Comparison of ENCODE assay signal across 8 cellular contexts in genomic region chr17:42578282-42578869, GRCh38.
DNase-seq lines count a peak whose midpoint lies in the region; ATAC-seq and TF ChIP-seq lines count a peak whose summit lies in the region.

No MANE protein-coding gene starts in this region.

- CTCF ChIA-PET in AG04449 (lab: Yijun Ruan, JAX): interaction anchor here (0.5 to 6.2 kb wide), 53 partner anchors 9 to 420 kb away, joined by 3 to 120 read pairs (median 5); partner anchors contain the start of genes BECN1, CCR10, CNTNAP1 and MLX

- POLR2A ChIA-PET in AG04449 (lab: Yijun Ruan, JAX): interaction anchor here (0.5 to 2.9 kb wide), 14 partner anchors 11 to 372 kb away, joined by 3 to 20 read pairs (median 5); partner anchors contain the start of genes CAVIN1, MLX, PLEKHH3 and RETREG3

- peak overlapping the region; percentile 80 to 91 for H3K27ac ChIP-seq in coronary artery

- peak overlapping the region; percentile 91 for H3K4me3 ChIP-seq in AG04449 (ENCODE audit: low read depth, low read length)
- peak overlapping the region; percentile 77 for H3K4me3 ChIP-seq in coronary artery

- ATAC-seq in GM18873 (IDR thresholded peaks at IDR 0.05; ENCODE audit: low FRiP score, unreplicated experiment): peak; percentile 51
- peak; percentile 59 for ATAC-seq in HG03354 (IDR thresholded peaks at IDR 0.05; ENCODE audit: poor library complexity, severe bottlenecking, unreplicated experiment)

- TF ChIP-seq CTCF in AG04449 (IDR thresholded peaks at IDR 0.05; ENCODE audit: insufficient read depth, low read length, missing control alignments): peak; percentile 73
- TF ChIP-seq CTCF in coronary artery (IDR thresholded peaks at IDR 0.05): peak; percentile 59

- DNase-seq in AG04449 (ENCODE audit: low read depth, low spot score) (no peak), NCI-H345 treated with DMSO at 0.1 percent for 48 hours (lab: John Stamatoyannopoulos, UW; ENCODE audit: unreplicated experiment) (peak; percentile 58), coronary artery (ENCODE audit: low spot score) (no peak), kidney tubule cell (ENCODE audit: low spot score) (peak; percentile 60)
- DNase-seq in activated CD4-positive, CD25-positive, alpha-beta regulatory T cell treated with anti-CD3 and anti-CD28 coated beads, Interleukin-2, amount 50 U/mL, for 72 hours: peak; percentile 71
- DNase-seq in stimulated activated CD4-positive, alpha-beta T cell treated with anti-CD3 and anti-CD28 coated beads, Interleukin-1b, Interleukin-23, amount 100 ng/mL, for 48 hours: peak; percentile 71

Comparison
In these comparisons a context has a peak if more than half of its experiments do, and no peak if none do; other contexts are left out.
1. DNase-seq: peak in NCI-H345 treated with DMSO at 0.1 percent for 48 hours (single experiment), activated CD4-positive, CD25-positive, alpha-beta regulatory T cell treated with anti-CD3 and anti-CD28 coated beads, Interleukin-2, amount 50 U/mL, for 72 hours (single experiment), kidney tubule cell (single experiment) and stimulated activated CD4-positive, alpha-beta T cell treated with anti-CD3 and anti-CD28 coated beads, Interleukin-1b, Interleukin-23, amount 100 ng/mL, for 48 hours (single experiment); none in AG04449 (single experiment) and coronary artery (single experiment).